19 cellular contexts compared by ENCODE assay signal in the genomic region with DNA sequence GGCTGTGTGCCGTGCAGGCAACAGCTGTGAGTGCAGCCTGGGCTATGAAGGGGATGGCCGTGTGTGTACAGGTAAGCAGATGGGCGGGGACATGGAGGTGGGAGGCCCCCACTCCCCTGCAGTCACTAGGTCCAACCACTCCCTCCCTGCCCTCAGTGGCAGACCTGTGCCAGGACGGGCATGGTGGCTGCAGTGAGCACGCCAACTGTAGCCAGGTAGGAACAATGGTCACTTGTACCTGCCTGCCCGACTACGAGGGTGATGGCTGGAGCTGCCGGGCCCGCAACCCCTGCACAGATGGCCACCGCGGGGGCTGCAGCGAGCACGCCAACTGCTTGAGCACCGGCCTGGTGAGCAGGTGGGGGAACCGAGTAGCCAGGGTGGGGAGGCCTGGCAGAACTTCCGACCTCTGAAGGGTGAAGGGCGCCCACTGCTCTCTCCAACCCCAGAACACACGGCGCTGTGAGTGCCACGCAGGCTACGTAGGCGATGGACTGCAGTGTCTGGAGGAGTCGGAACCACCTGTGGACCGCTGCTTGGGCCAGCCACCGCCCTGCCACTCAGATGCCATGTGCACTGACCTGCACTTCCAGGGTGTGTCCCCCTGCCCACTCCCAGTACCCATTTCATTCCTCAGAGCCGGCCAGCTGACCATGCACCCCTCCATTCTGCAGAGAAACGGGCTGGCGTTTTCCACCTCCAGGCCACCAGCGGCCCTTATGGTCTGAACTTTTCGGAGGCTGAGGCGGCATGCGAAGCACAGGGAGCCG. TPM values are rescaled to one million over a fixed set of nuclear protein-coding genes. Genes with fewer than 3 reads are reported as not detected.
A peak's percentile ranks its signal among the peaks of the same experiment; 100 is the strongest.
DNase-seq lines count a peak whose midpoint lies in the region; ATAC-seq and TF ChIP-seq lines count a peak whose summit lies in the region.
"Had no signal": no experiment of that assay in that cellular context is flagged by ENCODE, and none has a peak within 500 bp of the region (broad histone marks: within the 10 kb centered on the region; RNA-seq: fewer than 3 reads in every experiment).

No MANE protein-coding gene starts in this region.

- peak overlapping the region; percentile 52 for H2AK5ac ChIP-seq in neuronal stem cell (ENCODE audit: low read depth, low read length)

- peak overlapping the region; percentile 65 for H4K8ac ChIP-seq in neuronal stem cell (ENCODE audit: low read depth, low read length)

- H3K4me2 ChIP-seq in neuronal stem cell (ENCODE audit: insufficient read depth, low read length, poor library complexity, severe bottlenecking): no peak overlapping the region

- no peaks in the 10 kb centered on the region for H3K4me1 Mint-ChIP-seq in activated T-cell treated with anti-CD3 and anti-CD28 coated beads, Interleukin-2, amount 50 U/mL, for 24 hours (ENCODE audit: low read depth)

- H2BK5ac ChIP-seq in neuronal stem cell (ENCODE audit: low read length): no peak overlapping the region

- WGBS in heart left ventricle, 4 donors: 94 to 98% (median 96%) methylated on average over 19 to 33 of the region's 33 CpGs
- no CpG with 5 or more reads among the region's 33 CpGs for WGBS in neuronal stem cell (ENCODE audit: extremely low coverage in 2 of 2, insufficient read length in 2 of 2, insufficient replicate concordance in 1 of 2), 2 donors

- H3K36me3 ChIP-seq in right atrium auricular region (peaks cover 28% of the 10 kb centered on the region), heart left ventricle (peaks cover 0 to 95% (median 19%) of the 10 kb centered on the region in 9 donors), neuronal stem cell (replicated peaks in 1 of 2; ENCODE audit: control insufficient read depth in 2 of 2, insufficient read depth in 2 of 2, low read length in 2 of 2) (peaks cover 30 to 31% of the 10 kb centered on the region in 2 donors)

- no peaks in the 10 kb centered on the region for H3K9me3 Mint-ChIP-seq in activated T-cell treated with anti-CD3 and anti-CD28 coated beads, Interleukin-2, amount 50 U/mL, for 24 hours

- no peak overlapping the region for H2AFZ ChIP-seq in neuronal stem cell (ENCODE audit: low read length)

- peak overlapping the region; percentile 44 for H3K9ac ChIP-seq in neuronal stem cell (ENCODE audit: low read depth, low read length, poor library complexity)

- H3K9me3 ChIP-seq in right atrium auricular region (no peaks in the 10 kb centered on the region), heart left ventricle (no peaks in the 10 kb centered on the region), neuronal stem cell (replicated peaks in 1 of 2; ENCODE audit: control insufficient read depth in 2 of 2, insufficient read depth in 1 of 2, low read depth in 1 of 2, low read length in 2 of 2) (no peaks in the 10 kb centered on the region)
- H3K9me3 ChIP-seq: Caco-2 had no signal

- H3K27me3 Mint-ChIP-seq in activated T-cell treated with anti-CD3 and anti-CD28 coated beads, Interleukin-2, amount 50 U/mL, for 24 hours: no peaks in the 10 kb centered on the region

- H2BK15ac ChIP-seq in neuronal stem cell (ENCODE audit: low read length): peak overlapping the region; percentile 17

- peaks cover 0 to 38% of the 10 kb centered on the region in 2 donors for H3K4me1 ChIP-seq in right atrium auricular region
- H3K4me1 ChIP-seq in heart left ventricle: peaks cover 9 to 38% (median 24%) of the 10 kb centered on the region in 12 donors
- peaks cover 10 to 19% of the 10 kb centered on the region in 2 donors for H3K4me1 ChIP-seq in neuronal stem cell (ENCODE audit: control insufficient read depth in 2 of 2, insufficient read depth in 1 of 2, low read depth in 1 of 2, low read length in 2 of 2)

- H3K23ac ChIP-seq in neuronal stem cell (ENCODE audit: low read depth, low read length, poor library complexity): peak overlapping the region; percentile 73

- ATAC-seq in Right ventricle myocardium inferior (no peak), heart left ventricle (no peak), HG02623 (IDR thresholded peaks at IDR 0.05; ENCODE audit: unreplicated experiment) (no peak)

- H3K27me3 ChIP-seq in right atrium auricular region (no peaks in the 10 kb centered on the region), heart left ventricle (no peaks in the 10 kb centered on the region), neuronal stem cell (ENCODE audit: control insufficient read depth in 3 of 3, insufficient read depth in 3 of 3, low read depth in 1 of 3, low read length in 3 of 3) (peaks cover 2 to 9% (median 5%) of the 10 kb centered on the region in 3 experiments)

- no peak overlapping the region for H2BK12ac ChIP-seq in neuronal stem cell (ENCODE audit: low read length)

- H3K4ac ChIP-seq in neuronal stem cell (ENCODE audit: low read length): no peak overlapping the region

- H3K4me3 Mint-ChIP-seq in activated T-cell treated with anti-CD3 and anti-CD28 coated beads, Interleukin-2, amount 50 U/mL, for 24 hours: no peak overlapping the region

- DNase-seq in Right ventricle myocardium inferior (ENCODE audit: missing footprints) (peak; percentile 70), right atrium auricular region (ENCODE audit: low spot score) (no peak), heart left ventricle (peak in 3 of 5 donors; percentile 18 to 62 (median 21)), neuronal stem cell (ENCODE audit: low spot score) (no peak), GM20000 (ENCODE audit: low spot score) (no peak), AML-193 (lab: John Stamatoyannopoulos, UW) (no peak)
- no peak for DNase-seq in activated T-cell treated with anti-CD3 and anti-CD28 coated beads, Interleukin-2, amount 50 U/mL, for 24 hours
- DNase-seq: Caco-2, DMS53, Karpas-422, MM.1S, NCI-H1105 treated with DMSO at 0.1 percent for 48 hours, NCI-H2029, NCI-H2171 treated with DMSO at 0.1 percent for 48 hours, NCI-H510A, NCI-H82, SW 1271 had no signal

- TF ChIP-seq POLR2A in heart left ventricle (IDR thresholded peaks at IDR 0.05): no peak

- peaks cover 25% of the 10 kb centered on the region for H3K36me3 Mint-ChIP-seq in activated T-cell treated with anti-CD3 and anti-CD28 coated beads, Interleukin-2, amount 50 U/mL, for 24 hours (ENCODE audit: low read depth)

- no peak overlapping the region for H2BK120ac ChIP-seq in neuronal stem cell (ENCODE audit: low read depth, low read length)

- intact Hi-C loops in Right ventricle myocardium inferior (cut with DNase I): no loop called here
- intact Hi-C loops in heart left ventricle (cut with DNase I): no loop called here

- no peak overlapping the region for H3K27ac Mint-ChIP-seq in activated T-cell treated with anti-CD3 and anti-CD28 coated beads, Interleukin-2, amount 50 U/mL, for 24 hours

- H3K4me3 ChIP-seq in right atrium auricular region (no peak overlapping the region), heart left ventricle (no peak overlapping the region), neuronal stem cell (ENCODE audit: low read length in 2 of 2) (peak overlapping the region in 1 of 2 donors; percentile 28)

- no peak overlapping the region for H3K14ac ChIP-seq in neuronal stem cell (ENCODE audit: low read length)

- peaks cover 2% of the 10 kb centered on the region for H3K79me1 ChIP-seq in neuronal stem cell (ENCODE audit: low read depth, low read length)

- H4K91ac ChIP-seq in neuronal stem cell (ENCODE audit: low read depth, low read length, poor library complexity): no peak overlapping the region

- H3K18ac ChIP-seq in neuronal stem cell (ENCODE audit: low read length): no peak overlapping the region

- H3K27ac ChIP-seq in right atrium auricular region: no peak overlapping the region
- H3K27ac ChIP-seq in heart left ventricle: no peak overlapping the region
- no peak overlapping the region for H3K27ac ChIP-seq in neuronal stem cell (replicated peaks; ENCODE audit: low read length)
- H3K27ac ChIP-seq: C4-2B had no signal

- no peak for TF ChIP-seq CTCF in right atrium auricular region (IDR thresholded peaks at IDR 0.05)
- no peak for TF ChIP-seq CTCF in heart left ventricle (IDR thresholded peaks at IDR 0.05)
- TF ChIP-seq CTCF in GM20000 (IDR thresholded peaks at IDR 0.05; ENCODE audit: extremely low read depth, missing control alignments): no peak

RNA-seq across cellular contexts. Expression of a gene that starts 11.6 kb away (rescaled TPM):
- 105 TPM for total RNA-seq in Right ventricle myocardium inferior
- 100 to 1,000 TPM in 1 of 2 donors, 10 to 100 TPM in 1; 94.0 to 146 TPM for total RNA-seq in right atrium auricular region
- total RNA-seq in heart left ventricle: 10 to 100 TPM; 22.8 to 99.6 (median 52.7) TPM
- 10 to 100 TPM; 61.1 to 92.7 TPM for polyA plus RNA-seq in heart left ventricle
- 246 TPM for polyA plus RNA-seq in neuronal stem cell (2013, experiment 1 of 2)
- 233 TPM for polyA plus RNA-seq in neuronal stem cell (2013, experiment 2 of 2)

RNA-seq across cellular contexts. Expression of a gene that starts 14.3 kb away (rescaled TPM):
- total RNA-seq in Right ventricle myocardium inferior (71.1 TPM), right atrium auricular region (1 to 10 TPM; 1.2 to 3.1 TPM), heart left ventricle (10 to 100 TPM in 8 of 9 donors, 1 to 10 TPM in 1; 2.0 to 73.0 (median 59.2) TPM)
- 100 to 1,000 TPM in 1 of 2 donors, 10 to 100 TPM in 1; 45.2 to 113 TPM for polyA plus RNA-seq in heart left ventricle
- polyA plus RNA-seq in neuronal stem cell (2013, experiment 1 of 2): 41.8 TPM
- polyA plus RNA-seq in neuronal stem cell (2013, experiment 2 of 2): 44.8 TPM

RNA-seq across cellular contexts. Expression of a gene that starts 26.9 kb away (rescaled TPM):
- total RNA-seq in Right ventricle myocardium inferior (88.1 TPM), right atrium auricular region (10 to 100 TPM; 46.5 to 62.6 TPM), heart left ventricle (100 to 1,000 TPM in 2 of 9 donors, 10 to 100 TPM in 7; 34.1 to 351 (median 50.6) TPM)
- 10 to 100 TPM; 41.0 to 79.1 TPM for polyA plus RNA-seq in heart left ventricle
- polyA plus RNA-seq in neuronal stem cell (2013, experiment 1 of 2): 0.10 TPM
- polyA plus RNA-seq in neuronal stem cell (2013, experiment 2 of 2): 0.03 TPM

Comparison
In these comparisons a context has a peak if more than half of its experiments do, and no peak if none do; other contexts are left out.
1. DNase-seq: peak in Right ventricle myocardium inferior (single experiment) and heart left ventricle (3 of 5); none in right atrium auricular region (single experiment), neuronal stem cell (single experiment), GM20000 (single experiment), AML-193 (0 of 2) and activated T-cell treated with anti-CD3 and anti-CD28 coated beads, Interleukin-2, amount 50 U/mL, for 24 hours (single experiment).